ENCODE assay signal across 9 cellular contexts in genomic region chr15:96331141-96331941, GRCh38. TPM values are rescaled to one million over a fixed set of nuclear protein-coding genes. Genes with fewer than 3 reads are reported as not detected.
DNase-seq lines count a peak whose midpoint lies in the region; ATAC-seq and TF ChIP-seq lines count a peak whose summit lies in the region.
"Had no signal": no experiment of that assay in that cellular context is flagged by ENCODE, and none has a peak within 500 bp of the region (broad histone marks: within the 10 kb centered on the region; RNA-seq: fewer than 3 reads in every experiment).

No MANE protein-coding gene starts in this region.

- 0% methylated on average over 1 to 71 of the region's 77 CpGs for WGBS in endodermal cell (ENCODE audit: insufficient coverage in 1 of 2, insufficient read length in 1 of 2), 2 experiments

- H3K4me3 ChIP-seq in NT2/D1 (ENCODE audit: insufficient read length, low read depth) (peak overlapping the region; percentile 41), endodermal cell (ENCODE audit: low read length) (peak overlapping the region; percentile 78)
- H3K4me3 ChIP-seq in effector memory CD4-positive, alpha-beta T cell (ENCODE audit: insufficient read depth, low read depth, low read length, poor library complexity, severe bottlenecking): no peak overlapping the region

- H3K36me3 Mint-ChIP-seq in endodermal cell (ENCODE audit: low read depth) (no peaks in the 10 kb centered on the region), natural killer cell (peaks cover 32% of the 10 kb centered on the region)

- peak overlapping the region; percentile 82 for H3K27ac ChIP-seq in endodermal cell (ENCODE audit: low read depth, low read length)
- no peak overlapping the region for H3K27ac ChIP-seq in effector memory CD4-positive, alpha-beta T cell (ENCODE audit: insufficient read depth, low read length, poor library complexity, severe bottlenecking)

- H3K27me3 Mint-ChIP-seq in endodermal cell (ENCODE audit: insufficient read depth) (peaks cover 92% of the 10 kb centered on the region), natural killer cell (ENCODE audit: low read depth in 2 of 2) (peaks cover 65 to 73% of the 10 kb centered on the region in 2 donors)

- H3K9me3 Mint-ChIP-seq in endodermal cell: peaks cover 1% of the 10 kb centered on the region
- peaks cover 0 to 5% of the 10 kb centered on the region in 2 donors for H3K9me3 Mint-ChIP-seq in natural killer cell

- ATAC-seq in natural killer cell (no peak), HG03469 (IDR thresholded peaks at IDR 0.05; ENCODE audit: unreplicated experiment) (no peak), GM21390 (IDR thresholded peaks at IDR 0.05; ENCODE audit: unreplicated experiment) (no peak)

- H3K4me1 Mint-ChIP-seq in endodermal cell (peaks cover 35% of the 10 kb centered on the region), natural killer cell (peaks cover 28 to 37% of the 10 kb centered on the region in 2 donors)

- H3K9ac ChIP-seq in NT2/D1 (ENCODE audit: insufficient read length, low read depth): peak overlapping the region; percentile 57
- no peak overlapping the region for H3K9ac ChIP-seq in endodermal cell (ENCODE audit: extremely low read depth, low read length, poor library complexity, severe bottlenecking)

- H3K9me3 ChIP-seq in NT2/D1 (ENCODE audit: insufficient read depth, low read length) (no peaks in the 10 kb centered on the region), endodermal cell (ENCODE audit: control insufficient read depth, low read length) (no peaks in the 10 kb centered on the region)
- no peaks in the 10 kb centered on the region for H3K9me3 ChIP-seq in effector memory CD4-positive, alpha-beta T cell (ENCODE audit: control insufficient read depth, low read length)

- peaks cover 5% of the 10 kb centered on the region for H3K4me1 ChIP-seq in NT2/D1 (ENCODE audit: insufficient read depth, insufficient read length)
- no peaks in the 10 kb centered on the region for H3K4me1 ChIP-seq in endodermal cell (ENCODE audit: control insufficient read depth, insufficient read depth, low read length)
- peaks cover 4% of the 10 kb centered on the region for H3K4me1 ChIP-seq in effector memory CD4-positive, alpha-beta T cell (ENCODE audit: control insufficient read depth, insufficient read depth, low read length, poor library complexity, severe bottlenecking)

- DNase-seq in NCI-H82 (lab: John Stamatoyannopoulos, UW) (peak; percentile 60), NCI-H82 treated with DMSO at 0.1 percent for 48 hours (lab: John Stamatoyannopoulos, UW; ENCODE audit: unreplicated experiment) (no peak), NT2/D1 (ENCODE audit: low read depth, low spot score) (no peak), endodermal cell (peak; percentile 76), natural killer cell (no peak)
- DNase-seq in effector memory CD4-positive, alpha-beta T cell: no peak
- DNase-seq: DND-41 had no signal

- no peak overlapping the region for H3K27ac Mint-ChIP-seq in endodermal cell
- H3K27ac Mint-ChIP-seq in natural killer cell: peak overlapping the region; percentile 8 to 73

- H3K27me3 ChIP-seq in NT2/D1 (ENCODE audit: insufficient read depth, insufficient read length): peaks cover 92% of the 10 kb centered on the region
- peaks cover 90% of the 10 kb centered on the region for H3K27me3 ChIP-seq in endodermal cell (ENCODE audit: control insufficient read depth, insufficient read depth, low read length, poor library complexity, severe bottlenecking)
- H3K27me3 ChIP-seq in effector memory CD4-positive, alpha-beta T cell (replicated peaks; ENCODE audit: control insufficient read depth, insufficient read depth, low read length, poor library complexity, severe bottlenecking): peaks cover 48% of the 10 kb centered on the region

- H3K36me3 ChIP-seq in NT2/D1 (ENCODE audit: insufficient read depth, insufficient read length, low read length): peaks cover 7% of the 10 kb centered on the region
- H3K36me3 ChIP-seq in endodermal cell (ENCODE audit: control insufficient read depth, insufficient read depth, low read length): no peaks in the 10 kb centered on the region
- no peaks in the 10 kb centered on the region for H3K36me3 ChIP-seq in effector memory CD4-positive, alpha-beta T cell (ENCODE audit: control insufficient read depth, insufficient read depth, low read length)

- intact Hi-C loops in natural killer cell (cut with micrococcal nuclease): loop anchor here (2.0 kb wide), 1 partner anchor 25 kb away; no protein-coding TSS in a partner anchor

- H3K4me3 Mint-ChIP-seq in endodermal cell (peak overlapping the region; percentile 66), natural killer cell (peak overlapping the region; percentile 93)

- TF ChIP-seq CTCF in endodermal cell (conservative IDR thresholded peaks at IDR 0.05) (no peak), natural killer cell (IDR thresholded peaks at IDR 0.05) (no peak)

RNA-seq across cellular contexts. Expression of gene NR2F2, which starts 0.8 kb away (rescaled TPM):
- total RNA-seq in endodermal cell: 1 to 10 TPM in 1 of 2 donors, under 1 TPM in 1; 0.73 to 3.3 TPM
- 54.2 TPM for polyA plus RNA-seq in endodermal cell (2013, experiment 1 of 2)
- polyA plus RNA-seq in endodermal cell (2013, experiment 2 of 2): 40.9 TPM
- total RNA-seq in natural killer cell: not detected

Comparison
In these comparisons a context has a peak if more than half of its experiments do, and no peak if none do; other contexts are left out.
1. DNase-seq: peak in NCI-H82 (single experiment) and endodermal cell (single experiment); none in NCI-H82 treated with DMSO at 0.1 percent for 48 hours (single experiment), NT2/D1 (single experiment), natural killer cell (single experiment) and effector memory CD4-positive, alpha-beta T cell (0 of 3).